ENCODE assay signal across 30 cellular contexts in the genomic region with DNA sequence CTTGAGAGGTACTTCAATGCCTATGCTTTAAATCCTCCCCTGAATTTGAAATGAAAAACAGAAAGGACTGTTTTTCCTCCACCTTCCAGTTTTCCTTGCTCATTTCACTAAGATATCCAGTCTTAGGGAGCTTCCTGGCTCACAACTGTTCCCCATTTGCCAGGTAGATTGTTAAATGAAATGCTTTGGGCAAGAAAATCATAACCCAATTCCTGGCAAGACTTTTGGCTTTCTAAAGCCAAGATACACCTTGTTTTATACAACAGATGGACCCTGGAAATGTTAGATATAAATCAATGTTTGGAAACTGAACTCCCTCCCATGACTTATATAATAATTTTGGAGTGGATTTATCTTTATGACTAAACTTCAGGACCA.
"Had no signal": no experiment of that assay in that cellular context is flagged by ENCODE, and none has a peak within 500 bp of the region (broad histone marks: within the 10 kb centered on the region; RNA-seq: fewer than 3 reads in every experiment).

No MANE protein-coding gene starts in this region.

- H3K36me3 ChIP-seq: adrenal gland, ascending aorta, heart left ventricle, lower lobe of right lung, neutrophil, right atrium auricular region, stomach, tibial artery, upper lobe of right lung had no signal

- H3K9me3 ChIP-seq: adrenal gland, ascending aorta, heart left ventricle, lower lobe of right lung, mucosa of descending colon, neutrophil, psoas muscle, right atrium auricular region, stomach, tibial artery, upper lobe of right lung had no signal

- H3K4me3 ChIP-seq: adrenal gland, ascending aorta, heart left ventricle, lower lobe of right lung, mucosa of descending colon, psoas muscle, right atrium auricular region, stomach, tibial artery, upper lobe of right lung had no signal

- DNase-seq: activated CD4-positive, alpha-beta memory T cell treated with anti-CD3 and anti-CD28 coated beads for 36 hours; activated CD4-positive, alpha-beta T cell treated with anti-CD3 and anti-CD28 coated beads for 48 hours; activated CD8-positive, alpha-beta memory T cell treated with anti-CD3 and anti-CD28 coated beads, Interleukin-2, amount 50 U/mL, for 4 hours; activated effector memory CD4-positive, alpha-beta T cell treated with anti-CD3 and anti-CD28 coated beads, Interleukin-2, amount 50 U/mL, for 16 hours; activated naive CD4-positive, alpha-beta T cell treated with anti-CD3 and anti-CD28 coated beads for 36 hours; activated naive CD8-positive, alpha-beta T cell treated with anti-CD3 and anti-CD28 coated beads for 36 hours; activated T-cell treated with anti-CD3 and anti-CD28 coated beads, Interleukin-2, amount 50 U/mL, for 1 hour; adrenal gland; foreskin keratinocyte; heart left ventricle; lower lobe of right lung; mesendoderm; mucosa of descending colon; psoas muscle; stimulated activated CD4-positive, alpha-beta T cell treated with anti-CD3 and anti-CD28 coated beads, Interleukin-15, amount 100 ng/mL, for 24 hours; stimulated activated CD4-positive, alpha-beta T cell treated with anti-CD3 and anti-CD28 coated beads, Interleukin-2, amount 100 ng/mL, for 24 hours; stimulated activated naive B cell treated with anti-CD40 and anti-IgM and Interleukin-4, amounts not matched to agents 10 μg/mL and 1 μg/mL and 100 μg/mL, for 72 hours; stomach; SW 1271; T-helper 17 cell; T1000; tibial artery; upper lobe of right lung had no signal

- H3K27me3 ChIP-seq: adrenal gland, ascending aorta, foreskin keratinocyte, heart left ventricle, neutrophil, right atrium auricular region, stomach, tibial artery, upper lobe of right lung had no signal

- H3K27ac ChIP-seq: adrenal gland, ascending aorta, foreskin keratinocyte, lower lobe of right lung, neutrophil, psoas muscle, stomach, tibial artery, upper lobe of right lung, WERI-Rb-1 had no signal

- H3K4me1 ChIP-seq: foreskin keratinocyte had no signal

- ATAC-seq: activated CD4-positive, CD25-positive, alpha-beta regulatory T cell treated with anti-CD3 and anti-CD28 coated beads, Interleukin-2, amount 50 U/mL, for 24 hours; foreskin keratinocyte; heart left ventricle; left lobe of liver; lower lobe of right lung; mucosa of descending colon; natural killer cell treated with Interleukin-12 subunit alpha and Interleukin-12 subunit beta and Interleukin-15 and Interleukin-18, amount 100 ng/mL, for 72 hours; psoas muscle; stimulated activated naive B cell treated with anti-CD40 and anti-IgM and Interleukin-4, amounts not matched to agents 10 μg/mL and 1 μg/mL and 100 μg/mL, for 72 hours; T-helper 17 cell; upper lobe of right lung had no signal
